In the genomic region with DNA sequence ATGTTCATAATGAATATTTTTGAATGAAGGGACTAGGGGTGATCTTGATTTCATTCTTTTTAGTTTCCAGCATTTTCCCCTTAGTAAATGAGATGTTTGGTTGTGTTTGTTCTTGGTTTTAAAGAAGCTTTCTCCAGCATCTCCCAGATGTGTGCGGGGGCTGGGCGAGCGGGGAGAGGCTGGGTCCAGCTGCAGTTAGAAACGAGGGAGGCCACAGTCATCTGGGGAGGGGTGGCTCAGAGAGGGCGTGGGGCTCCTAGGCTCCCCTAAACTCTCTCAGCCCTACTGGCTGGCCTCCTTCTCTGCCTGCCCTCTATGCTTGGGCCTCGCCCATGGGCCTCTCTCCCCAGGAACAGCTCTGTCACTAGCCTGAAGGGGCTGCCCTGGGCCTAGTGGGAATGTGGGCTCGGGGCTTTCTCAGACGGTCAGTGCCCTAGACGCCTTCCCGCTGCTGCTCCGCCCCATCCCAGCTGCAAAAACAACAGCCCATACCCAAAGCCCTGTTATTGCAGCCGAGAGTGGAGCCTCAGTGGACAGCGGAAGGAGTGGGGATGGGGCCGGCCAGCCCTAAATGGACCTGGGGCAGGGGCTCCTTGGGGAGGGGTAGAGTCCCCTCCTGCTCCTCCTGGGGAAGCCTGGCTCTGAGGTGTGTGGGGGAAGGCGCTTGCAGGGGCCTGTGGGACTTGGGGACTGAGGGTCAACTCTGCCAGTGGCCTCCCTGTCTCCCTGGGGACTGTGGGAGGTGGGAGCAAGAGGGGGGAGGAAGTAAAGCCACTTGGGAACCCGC, we compare ENCODE assay signal across 24 cellular contexts. TPM values are rescaled to one million over a fixed set of nuclear protein-coding genes. Genes with fewer than 3 reads are reported as not detected.
DNase-seq lines count a peak whose midpoint lies in the region; ATAC-seq and TF ChIP-seq lines count a peak whose summit lies in the region.
"Had no signal": no experiment of that assay in that cellular context is flagged by ENCODE, and none has a peak within 500 bp of the region (broad histone marks: within the 10 kb centered on the region; RNA-seq: fewer than 3 reads in every experiment).

No MANE protein-coding gene starts in this region.

- no peaks in the 10 kb centered on the region for H4K20me1 ChIP-seq in BLaER1

- H3K27me3 ChIP-seq in BLaER1, result no peaks in the 10 kb centered on the region
- H3K27me3 ChIP-seq in RWPE2 (ENCODE audit: insufficient read depth, poor library complexity, severe bottlenecking), result no peaks in the 10 kb centered on the region
- H3K27me3 ChIP-seq in iPS-15b (ENCODE audit: control insufficient read depth, insufficient read depth, low read length), result no peaks in the 10 kb centered on the region
- H3K27me3 ChIP-seq in psoas muscle (ENCODE audit: insufficient read depth in 3 of 3, low read length in 2 of 3), result no peaks in the 10 kb centered on the region
- no peaks in the 10 kb centered on the region for H3K27me3 ChIP-seq in HAP-1 (ENCODE audit: low read depth)
- H3K27me3 ChIP-seq: BE2C, uterus had no signal

- H3K36me3 ChIP-seq in BLaER1 (no peaks in the 10 kb centered on the region), RWPE2 (ENCODE audit: low read depth) (no peaks in the 10 kb centered on the region), iPS-15b (ENCODE audit: control insufficient read depth, insufficient read depth, low read length) (no peaks in the 10 kb centered on the region), psoas muscle (ENCODE audit: insufficient read depth in 1 of 2, low read depth in 1 of 2) (no peaks in the 10 kb centered on the region), HAP-1 (replicated peaks) (no peaks in the 10 kb centered on the region)
- H3K36me3 ChIP-seq: BE2C, uterus had no signal

- TF ChIP-seq CTCF in RWPE2 (IDR thresholded peaks at IDR 0.05; ENCODE audit: poor library complexity, severe bottlenecking) (no peak), psoas muscle (IDR thresholded peaks at IDR 0.05) (no peak)

- no peak overlapping the region for H3K9ac ChIP-seq in BLaER1
- H3K9ac ChIP-seq in iPS-15b (ENCODE audit: low read depth, low read length), result peak overlapping the region; percentile 54

- H3K9me3 ChIP-seq in BLaER1 (no peaks in the 10 kb centered on the region), RWPE2 (ENCODE audit: severe bottlenecking) (no peaks in the 10 kb centered on the region), iPS-15b (ENCODE audit: control insufficient read depth, insufficient read depth, low read length) (no peaks in the 10 kb centered on the region), psoas muscle (no peaks in the 10 kb centered on the region), HAP-1 (no peaks in the 10 kb centered on the region)
- H3K9me3 ChIP-seq: BE2C, uterus had no signal

- intact Hi-C loops in psoas muscle (cut with DNase I), result no loop called here

- in situ Hi-C loops in HAP-1 (cut with MboI; ENCODE audit: low sequenced_read_pairs), result no loop called here

- no peak for ATAC-seq in RWPE2 (ENCODE audit: low read depth)
- ATAC-seq in psoas muscle, result no peak
- ATAC-seq in GM21360 (IDR thresholded peaks at IDR 0.05; ENCODE audit: unreplicated experiment), result no peak
- ATAC-seq: HCT116; left lobe of liver; naive thymus-derived CD4-positive, alpha-beta T cell; WTC11 had no signal

- H3K4me3 ChIP-seq in BLaER1 (no peak overlapping the region), RWPE2 (ENCODE audit: severe bottlenecking) (no peak overlapping the region), iPS-15b (ENCODE audit: low read depth, low read length) (no peak overlapping the region), psoas muscle (no peak overlapping the region), HAP-1 (no peak overlapping the region)
- H3K4me3 ChIP-seq: uterus had no signal

- peak overlapping the region; percentile 70 for H3K4me2 ChIP-seq in BLaER1

- WGBS in psoas muscle, 3 donors, result 79 to 83% (median 82%) methylated on average over 15 to 16 of the region's 16 CpGs

- H3K27ac ChIP-seq in BLaER1 (peak overlapping the region; percentile 23; the same call in 1 of the 2 replicates), RWPE2 (ENCODE audit: poor library complexity, severe bottlenecking) (no peak overlapping the region), psoas muscle (peak overlapping the region; percentile 9)
- H3K27ac ChIP-seq: uterus had no signal

- DNase-seq in RWPE2 (ENCODE audit: low spot score), result peak; percentile 66
- no peak for DNase-seq in psoas muscle
- no peak for DNase-seq in NCI-H2029 (lab: John Stamatoyannopoulos, UW)
- DNase-seq in HAP-1 (ENCODE audit: low spot score in 2 of 2), result no peak
- no peak for DNase-seq in medulla oblongata (ENCODE audit: extremely low spot score)
- DNase-seq: activated CD4-positive, alpha-beta memory T cell treated with anti-CD3 and anti-CD28 coated beads for 36 hours; activated effector memory CD4-positive, alpha-beta T cell treated with anti-CD3 and anti-CD28 coated beads, Interleukin-2, amount 50 U/mL, for 16 hours; activated naive CD8-positive, alpha-beta T cell treated with anti-CD3 and anti-CD28 coated beads, Interleukin-2, amount 10 ng/mL, durations not matched to agents 7 days and 5 days; BE2C; IMR-90; naive thymus-derived CD4-positive, alpha-beta T cell; NCI-H1092 treated with DMSO at 0.1 percent for 48 hours; NCI-H187 treated with DMSO at 0.1 percent for 48 hours; NCI-H345; NCI-H774; SHP77; T1000; uterus had no signal

- H3K4me1 ChIP-seq in BLaER1 (peaks cover 30% of the 10 kb centered on the region), RWPE2 (ENCODE audit: insufficient read depth, poor library complexity, severe bottlenecking) (peaks cover 34% of the 10 kb centered on the region), iPS-15b (ENCODE audit: control insufficient read depth, insufficient read depth, low read length) (no peaks in the 10 kb centered on the region), psoas muscle (peaks cover 42% of the 10 kb centered on the region), HAP-1 (no peaks in the 10 kb centered on the region)
- H3K4me1 ChIP-seq: uterus had no signal

RNA-seq across cellular contexts. Expression of gene EIF2B2, which starts 18.3 kb away (rescaled TPM):
- total RNA-seq in psoas muscle, result 10 to 100 TPM; 44.5 to 68.9 (median 54.6) TPM
- polyA plus RNA-seq in psoas muscle, result 10 to 100 TPM; 64.4 to 91.9 (median 74.8) TPM

RNA-seq across cellular contexts. Expression of gene PGF, which starts 29.0 kb away (rescaled TPM):
- 1 to 10 TPM; 4.1 to 9.8 (median 8.1) TPM for total RNA-seq in psoas muscle
- 1 to 10 TPM; 2.5 to 9.2 (median 2.6) TPM for polyA plus RNA-seq in psoas muscle
